ENCODE assay signal across 9 cellular contexts in genomic region chr6:43009124-43009523, GRCh38. TPM values are rescaled to one million over a fixed set of nuclear protein-coding genes. Genes with fewer than 3 reads are reported as not detected.
A peak's percentile ranks its signal among the peaks of the same experiment; 100 is the strongest.
DNase-seq lines count a peak whose midpoint lies in the region; ATAC-seq and TF ChIP-seq lines count a peak whose summit lies in the region.
"Had no signal": no experiment of that assay in that cellular context is flagged by ENCODE, and none has a peak within 500 bp of the region (broad histone marks: within the 10 kb centered on the region; RNA-seq: fewer than 3 reads in every experiment).

No MANE protein-coding gene starts in this region.

- ATAC-seq in left lung, result no peak

- no peak overlapping the region for H3K4me3 ChIP-seq in BE2C (ENCODE audit: low read depth, low read length)
- no peak overlapping the region for H3K4me3 ChIP-seq in osteoblast (ENCODE audit: insufficient read depth, low read length)
- H3K4me3 ChIP-seq in left lung, result no peak overlapping the region

- H3K4me2 ChIP-seq in osteoblast (ENCODE audit: insufficient read depth, low read length), result no peak overlapping the region

- intact Hi-C loops in left lung (cut with DNase I), result no loop called here

- H3K9me3 ChIP-seq in BE2C (no peaks in the 10 kb centered on the region), osteoblast (ENCODE audit: low read depth, low read length) (no peaks in the 10 kb centered on the region), left lung (no peaks in the 10 kb centered on the region)

- H4K20me1 ChIP-seq in osteoblast (ENCODE audit: insufficient read depth, low read length), result peaks cover 7% of the 10 kb centered on the region

- H3K36me3 Mint-ChIP-seq in immature natural killer cell, result peaks cover 5 to 25% (median 8%) of the 10 kb centered on the region in 3 donors

- H3K36me3 ChIP-seq in BE2C, result peaks cover 50% of the 10 kb centered on the region
- H3K36me3 ChIP-seq in osteoblast (ENCODE audit: insufficient read depth, low read length), result peaks cover 57% of the 10 kb centered on the region
- peaks cover 0 to 69% of the 10 kb centered on the region in 2 donors for H3K36me3 ChIP-seq in left lung

- H3K79me2 ChIP-seq in osteoblast (ENCODE audit: insufficient read depth, low read length), result peaks cover 38% of the 10 kb centered on the region

- TF ChIP-seq CTCF in BE2C (IDR thresholded peaks at IDR 0.05; ENCODE audit: low read depth, low read length), result peak; percentile 71
- TF ChIP-seq CTCF in osteoblast (IDR thresholded peaks at IDR 0.05; ENCODE audit: extremely low read depth, low read depth, low read length), result peak; percentile 62
- no peak for TF ChIP-seq CTCF in left lung (IDR thresholded peaks at IDR 0.05)

- no peak overlapping the region for H2AFZ ChIP-seq in osteoblast (ENCODE audit: low read length)

- peak overlapping the region in 2 of 6 donors; percentile 9 to 64 for H3K27ac Mint-ChIP-seq in immature natural killer cell

- in situ Hi-C loops in SK-MEL-5 (cut with HindIII; ENCODE audit: low pct_unique_long_range_greater_than_20kb, low sequenced_read_pairs), result no loop called here

- no peaks in the 10 kb centered on the region for H3K9me3 Mint-ChIP-seq in immature natural killer cell

- H3K4me1 ChIP-seq in BE2C, result no peaks in the 10 kb centered on the region
- H3K4me1 ChIP-seq in osteoblast (ENCODE audit: insufficient read depth, low read length), result peaks cover 10% of the 10 kb centered on the region
- peaks cover 7 to 18% of the 10 kb centered on the region in 2 donors for H3K4me1 ChIP-seq in left lung

- DNase-seq in BE2C (peak; percentile 76), H4 (ENCODE audit: low spot score) (peak; percentile 48), SK-MEL-5 (ENCODE audit: low read depth, low spot score) (peak; percentile 60), cerebellar cortex (ENCODE audit: low spot score) (peak; percentile 50), osteoblast (ENCODE audit: insufficient read length, low spot score, missing footprints) (peak; percentile 90), activated gamma-delta T cell treated with Interleukin-2 at 50 U/mL for 16 hours (no peak), immature natural killer cell (no peak), left lung (no peak)

- no peak overlapping the region for H3K27ac ChIP-seq in osteoblast (ENCODE audit: low read depth, low read length)
- no peak overlapping the region for H3K27ac ChIP-seq in left lung
- H3K27ac ChIP-seq: epithelial cell of prostate had no signal

- H3K27me3 Mint-ChIP-seq in immature natural killer cell (ENCODE audit: low read depth in 3 of 3), result peaks cover 0 to 6% (median 4%) of the 10 kb centered on the region in 3 donors

- peaks cover 24 to 28% of the 10 kb centered on the region in 2 donors for H3K4me1 Mint-ChIP-seq in immature natural killer cell

- H3K4me3 Mint-ChIP-seq in immature natural killer cell, result no peak overlapping the region

- H3K27me3 ChIP-seq in BE2C, result no peaks in the 10 kb centered on the region
- H3K27me3 ChIP-seq in osteoblast (ENCODE audit: insufficient read depth, low read length), result no peaks in the 10 kb centered on the region
- H3K27me3 ChIP-seq in left lung, result no peaks in the 10 kb centered on the region

RNA-seq across cellular contexts. Expression of gene MEA1, which starts 4.6 kb away (rescaled TPM):
- polyA plus RNA-seq in BE2C (2012; ENCODE audit: insufficient read depth, insufficient read length, low read depth), result 153 TPM
- total RNA-seq in H4 (2014; rRNA removed; shearing (Covaris generic)), result 154 and 171 TPM in 2 replicates
- 66.6 and 79.1 TPM in 2 replicates for total RNA-seq in SK-MEL-5 (2014; rRNA removed; shearing (Covaris generic))
- polyA plus RNA-seq in SK-MEL-5 (2015; cell fraction: cytosol; rRNA removed), result 54.4 and 74.3 TPM in 2 replicates
- polyA plus RNA-seq in SK-MEL-5 (2015; cell fraction: nucleus; rRNA removed), result 7.3 and 9.0 TPM in 2 replicates
- total RNA-seq in osteoblast, result 42.4 and 47.4 TPM in 2 replicates
- polyA plus RNA-seq in immature natural killer cell, result 100 to 1,000 TPM in 1 of 3 donors, 10 to 100 TPM in 2; 92.4 to 157 (median 97.6) TPM
- total RNA-seq in left lung, result 10 to 100 TPM; 42.7 to 52.1 TPM

RNA-seq across cellular contexts. Expression of gene KLHDC3, which starts 4.9 kb away (rescaled TPM):
- polyA plus RNA-seq in BE2C (2012; ENCODE audit: insufficient read depth, insufficient read length, low read depth), result 125 TPM
- 77.4 and 95.0 TPM in 2 replicates for total RNA-seq in H4 (2014; rRNA removed; shearing (Covaris generic))
- 61.6 and 67.9 TPM in 2 replicates for total RNA-seq in SK-MEL-5 (2014; rRNA removed; shearing (Covaris generic))
- polyA plus RNA-seq in SK-MEL-5 (2015; cell fraction: cytosol; rRNA removed), result 44.2 and 54.0 TPM in 2 replicates
- 39.7 and 45.4 TPM in 2 replicates for polyA plus RNA-seq in SK-MEL-5 (2015; cell fraction: nucleus; rRNA removed)
- total RNA-seq in osteoblast, result 122 and 123 TPM in 2 replicates
- polyA plus RNA-seq in immature natural killer cell, result 100 to 1,000 TPM; 123 to 228 (median 143) TPM
- 10 to 100 TPM; 50.5 to 65.4 TPM for total RNA-seq in left lung

RNA-seq across cellular contexts. Expression of gene RRP36, which starts 12.3 kb away (rescaled TPM):
- 82.4 TPM for polyA plus RNA-seq in BE2C (2012; ENCODE audit: insufficient read depth, insufficient read length, low read depth)
- 204 and 205 TPM in 2 replicates for total RNA-seq in H4 (2014; rRNA removed; shearing (Covaris generic))
- total RNA-seq in SK-MEL-5 (2014; rRNA removed; shearing (Covaris generic)), result 81.9 and 89.9 TPM in 2 replicates
- polyA plus RNA-seq in SK-MEL-5 (2015; cell fraction: cytosol; rRNA removed), result 52.3 and 63.1 TPM in 2 replicates
- 27.1 and 36.6 TPM in 2 replicates for polyA plus RNA-seq in SK-MEL-5 (2015; cell fraction: nucleus; rRNA removed)
- total RNA-seq in osteoblast (84.0 and 90.2 TPM in 2 replicates), left lung (10 to 100 TPM; 43.3 to 53.5 TPM)
- 10 to 100 TPM; 56.1 to 81.4 (median 78.9) TPM for polyA plus RNA-seq in immature natural killer cell

RNA-seq across cellular contexts. Expression of gene PPP2R5D, which starts 24.8 kb away (rescaled TPM):
- polyA plus RNA-seq in BE2C (2012; ENCODE audit: insufficient read depth, insufficient read length, low read depth), result 63.3 TPM
- total RNA-seq in H4 (2014; rRNA removed; shearing (Covaris generic)), result 61.1 and 70.8 TPM in 2 replicates
- total RNA-seq in SK-MEL-5 (2014; rRNA removed; shearing (Covaris generic)), result 37.3 and 39.1 TPM in 2 replicates
- polyA plus RNA-seq in SK-MEL-5 (2015; cell fraction: cytosol; rRNA removed), result 42.1 and 69.3 TPM in 2 replicates
- polyA plus RNA-seq in SK-MEL-5 (2015; cell fraction: nucleus; rRNA removed), result 27.7 and 40.7 TPM in 2 replicates
- total RNA-seq in osteoblast (30.8 and 36.8 TPM in 2 replicates), left lung (10 to 100 TPM; 30.0 to 35.0 TPM)
- 10 to 100 TPM; 17.1 to 29.9 (median 17.7) TPM for polyA plus RNA-seq in immature natural killer cell

RNA-seq across cellular contexts. Expression of gene PEX6, which starts 30.1 kb away (rescaled TPM):
- 23.2 TPM for polyA plus RNA-seq in BE2C (2012; ENCODE audit: insufficient read depth, insufficient read length, low read depth)
- 39.2 and 45.8 TPM in 2 replicates for total RNA-seq in H4 (2014; rRNA removed; shearing (Covaris generic))
- total RNA-seq in SK-MEL-5 (2014; rRNA removed; shearing (Covaris generic)), result 15.2 and 18.4 TPM in 2 replicates
- 10.3 and 14.0 TPM in 2 replicates for polyA plus RNA-seq in SK-MEL-5 (2015; cell fraction: cytosol; rRNA removed)
- polyA plus RNA-seq in SK-MEL-5 (2015; cell fraction: nucleus; rRNA removed), result 29.8 and 32.2 TPM in 2 replicates
- total RNA-seq in osteoblast, result 15.3 and 23.5 TPM in 2 replicates
- polyA plus RNA-seq in immature natural killer cell, result 10 to 100 TPM; 12.2 to 18.1 (median 16.4) TPM
- total RNA-seq in left lung, result 10 to 100 TPM; 23.2 to 25.2 TPM

Comparison
In these comparisons a context has a peak if more than half of its experiments do, and no peak if none do; other contexts are left out.
1. DNase-seq: peak in BE2C (single experiment), H4 (single experiment), SK-MEL-5 (single experiment), cerebellar cortex (single experiment) and osteoblast (single experiment); none in activated gamma-delta T cell treated with Interleukin-2 at 50 U/mL for 16 hours (single experiment), immature natural killer cell (0 of 3) and left lung (0 of 2).
2. CTCF ChIP-seq: peak in BE2C (single experiment) and osteoblast (single experiment); none in left lung (0 of 2).